ENCODE assay signal across 9 cellular contexts in genomic region chr16:75238853-75239371, GRCh38. TPM values are rescaled to one million over a fixed set of nuclear protein-coding genes. Genes with fewer than 3 reads are reported as not detected.
A peak's percentile ranks its signal among the peaks of the same experiment; 100 is the strongest.
DNase-seq lines count a peak whose midpoint lies in the region; ATAC-seq, FAIRE-seq and TF ChIP-seq lines count a peak whose summit lies in the region.
"Had no signal": no experiment of that assay in that cellular context is flagged by ENCODE, and none has a peak within 500 bp of the region (broad histone marks: within the 10 kb centered on the region; RNA-seq: fewer than 3 reads in every experiment).

No MANE protein-coding gene starts in this region.

- peaks cover 26% of the 10 kb centered on the region for H3F3A ChIP-seq in SK-N-SH (replicated peaks; ENCODE audit: insufficient read depth)

- DNase-seq in D341Med (ENCODE audit: low spot score) (peak; percentile 64), SK-N-SH (peak; percentile 54), psoas muscle (no peak), MV-4-11 (lab: John Stamatoyannopoulos, UW) (no peak), HTR-8/SVneo (ENCODE audit: insufficient read length, low spot score) (no peak), epidermal melanocyte (ENCODE audit: insufficient read length, low spot score) (no peak)
- DNase-seq in effector CD4-positive, alpha-beta T cell: no peak

- peaks cover 57% of the 10 kb centered on the region for H4K20me1 ChIP-seq in SK-N-SH (ENCODE audit: insufficient read depth)

- ATAC-seq in gastroesophageal sphincter: peak; percentile 30
- ATAC-seq in psoas muscle: peak; percentile 32 to 55 (median 38)
- ATAC-seq: activated CD4-positive, CD25-positive, alpha-beta regulatory T cell treated with anti-CD3 and anti-CD28 coated beads, Interleukin-2, amount 50 U/mL, for 24 hours had no signal

- no peak for TF ChIP-seq POLR2A in gastroesophageal sphincter (IDR thresholded peaks at IDR 0.05)

- peaks cover 99% of the 10 kb centered on the region for H3K79me2 ChIP-seq in SK-N-SH (ENCODE audit: insufficient read depth)

- H3K27ac ChIP-seq in SK-N-SH (ENCODE audit: low read depth in 2 of 2, low read length in 1 of 2) (peak overlapping the region; percentile 85 to 95), gastroesophageal sphincter (peak overlapping the region; percentile 18 to 91 (median 86)), psoas muscle (peak overlapping the region; percentile 83)

- H3K9ac ChIP-seq in SK-N-SH: peak overlapping the region; percentile 72

- H3K9me2 ChIP-seq in SK-N-SH: no peaks in the 10 kb centered on the region

- TF ChIP-seq CTCF in SK-N-SH (IDR thresholded peaks at IDR 0.05): peak; percentile 36
- TF ChIP-seq CTCF in gastroesophageal sphincter (IDR thresholded peaks at IDR 0.05): peak in 2 of 4 experiments; percentile 36 to 45
- peak; percentile 22 for TF ChIP-seq CTCF in psoas muscle (IDR thresholded peaks at IDR 0.05)

- POLR2A ChIA-PET in SK-N-SH (lab: Yijun Ruan, JAX): no interaction called here

- intact Hi-C loops in psoas muscle (cut with DNase I): loop anchor here (5.0 kb wide), 2 partner anchors 68 to 148 kb away; no protein-coding TSS in a partner anchor

- H2AFZ ChIP-seq in SK-N-SH (ENCODE audit: low read depth): no peak overlapping the region

- TF ChIP-seq EP300 in SK-N-SH (IDR thresholded peaks at IDR 0.05; ENCODE audit: borderline replicate concordance in 1 of 2, low read depth in 1 of 2, low read length in 1 of 2) (no peak), gastroesophageal sphincter (IDR thresholded peaks at IDR 0.05) (no peak)

- H3K36me3 ChIP-seq in SK-N-SH (replicated peaks in 1 of 2; ENCODE audit: control insufficient read depth in 1 of 2, insufficient read depth in 2 of 2, low read length in 1 of 2) (peaks cover 12 to 51% of the 10 kb centered on the region in 2 experiments), gastroesophageal sphincter (peaks cover 0 to 55% of the 10 kb centered on the region in 2 donors), psoas muscle (ENCODE audit: insufficient read depth in 1 of 2, low read depth in 1 of 2) (peaks cover 3 to 65% of the 10 kb centered on the region in 2 donors)

- CTCF ChIA-PET in SK-N-SH (lab: Yijun Ruan, JAX): interaction anchor here (0.6 to 2.8 kb wide), 5 partner anchors 35 to 410 kb away, joined by 3 to 16 read pairs (median 3); no protein-coding TSS in a partner anchor

- 45% methylated on average over 5 of the region's 10 CpGs for WGBS in SK-N-SH (ENCODE audit: low lambda C conversion rate)
- WGBS in gastroesophageal sphincter (ENCODE audit: low coverage in 1 of 2), 2 donors: 16% methylated on average over 4 of the region's 10 CpGs; no CpG with 5 or more reads in 1 of the 2 donors
- 8 to 17% (median 11%) methylated on average over 10 of the region's 10 CpGs for WGBS in psoas muscle, 3 donors

- peak overlapping the region; percentile 86 for H3K4me2 ChIP-seq in SK-N-SH

- H3K9me3 ChIP-seq in SK-N-SH (no peaks in the 10 kb centered on the region), gastroesophageal sphincter (no peaks in the 10 kb centered on the region), psoas muscle (no peaks in the 10 kb centered on the region)

- no peak for FAIRE-seq in HTR-8/SVneo (lab: Jason Lieb, UNC)

- H3K4me1 ChIP-seq in SK-N-SH (ENCODE audit: control insufficient read depth in 1 of 2, insufficient read depth in 2 of 2, low read depth in 1 of 2, low read length in 1 of 2) (peaks cover 46 to 61% of the 10 kb centered on the region in 2 experiments), gastroesophageal sphincter (peaks cover 5 to 82% (median 44%) of the 10 kb centered on the region in 3 donors), psoas muscle (peaks cover 73% of the 10 kb centered on the region)

- H3K27me3 ChIP-seq in SK-N-SH (ENCODE audit: insufficient read depth) (no peaks in the 10 kb centered on the region), gastroesophageal sphincter (no peaks in the 10 kb centered on the region), psoas muscle (ENCODE audit: insufficient read depth in 3 of 3, low read length in 2 of 3) (no peaks in the 10 kb centered on the region)

- no peak overlapping the region; a peak in 1 of 4 replicates for H3K4me3 ChIP-seq in SK-N-SH (ENCODE audit: low read depth in 2 of 2, low read length in 1 of 2)
- no peak overlapping the region for H3K4me3 ChIP-seq in gastroesophageal sphincter
- no peak overlapping the region for H3K4me3 ChIP-seq in psoas muscle

- TF ChIP-seq RAD21 in SK-N-SH (IDR thresholded peaks at IDR 0.05; ENCODE audit: low read length): no peak

TF ChIP-seq in SK-N-SH, 30 proteins besides CTCF, POLR2A, EP300 and RAD21:
- TF ChIP-seq YY1 (IDR thresholded peaks at IDR 0.05; ENCODE audit: low read depth): peak; percentile 69; the same call in 1 of the 2 replicates
- TF ChIP-seq TCF12 (IDR thresholded peaks at IDR 0.05): peak; percentile 2; the same call in 1 of the 2 replicates
- no peak for TF ChIP-seq PBX3 (IDR thresholded peaks at IDR 0.05)
- peak; percentile 13; the same call in 1 of the 2 replicates for TF ChIP-seq FOXM1 (IDR thresholded peaks at IDR 0.05; ENCODE audit: low read depth)
- TF ChIP-seq ELF1 (IDR thresholded peaks at IDR 0.05): no peak

RNA-seq across cellular contexts. Expression of gene BCAR1, which starts 12.5 kb away (rescaled TPM):
- polyA plus RNA-seq in SK-N-SH (2012; rRNA removed): 29.2 and 45.1 TPM in 2 replicates
- 18.4 and 30.6 TPM in 2 replicates for polyA plus RNA-seq in SK-N-SH (2012; cell fraction: cytosol; rRNA removed)
- 120 and 189 TPM in 2 replicates for polyA plus RNA-seq in SK-N-SH (2012; cell fraction: nucleus; rRNA removed)
- total RNA-seq in gastroesophageal sphincter: 10 to 100 TPM; 34.6 to 63.7 (median 37.0) TPM
- total RNA-seq in psoas muscle: 100 to 1,000 TPM in 2 of 4 donors, 10 to 100 TPM in 2; 61.8 to 108 (median 90.1) TPM
- polyA plus RNA-seq in psoas muscle: 10 to 100 TPM; 66.3 to 90.7 (median 78.7) TPM

RNA-seq across cellular contexts. Expression of gene CTRB1, which starts 20.1 kb away (rescaled TPM):
- polyA plus RNA-seq in SK-N-SH (2012; rRNA removed) (not detected in 2 replicates), psoas muscle (1 to 10 TPM in 1 of 3 donors, under 1 TPM in 2; 0.03 to 2.5 (median 0.25) TPM)
- polyA plus RNA-seq in SK-N-SH (2012; cell fraction: cytosol; rRNA removed): not detected in 2 replicates
- not detected in 2 replicates for polyA plus RNA-seq in SK-N-SH (2012; cell fraction: nucleus; rRNA removed)
- total RNA-seq in gastroesophageal sphincter (not detected), psoas muscle (1 to 10 TPM in 2 of 4 donors, not detected in 2; 1.2 to 3.9 TPM)

RNA-seq across cellular contexts. Expression of gene CTRB2, which starts 32.0 kb away (rescaled TPM):
- polyA plus RNA-seq in SK-N-SH (2012; rRNA removed) (not detected in 2 replicates), psoas muscle (1 to 10 TPM in 1 of 3 donors, under 1 TPM in 2; 0.14 to 1.6 (median 0.63) TPM)
- not detected in 2 replicates for polyA plus RNA-seq in SK-N-SH (2012; cell fraction: cytosol; rRNA removed)
- 0.04 TPM in 1 of 2 replicates, not detected in the other for polyA plus RNA-seq in SK-N-SH (2012; cell fraction: nucleus; rRNA removed)
- total RNA-seq in gastroesophageal sphincter (not detected), psoas muscle (1 to 10 TPM in 1 of 4 donors, not detected in 3; 2.4 TPM)

Comparison
In these comparisons a context has a peak if more than half of its experiments do, and no peak if none do; other contexts are left out.
1. DNase-seq: peak in D341Med (single experiment) and SK-N-SH (single experiment); none in psoas muscle (0 of 2), effector CD4-positive, alpha-beta T cell (single experiment), MV-4-11 (single experiment), HTR-8/SVneo (single experiment) and epidermal melanocyte (single experiment).
2. Peak in every context shown above with its lines, with median percentiles within 50 percentile points of each other: H3K27ac ChIP-seq.